Comparison of ENCODE assay signal across 1 cellular context in genomic region chr15:67013696-67014095, GRCh38.
TF ChIP-seq lines count a peak whose summit lies in the region.

No MANE protein-coding gene starts in this region.

TF ChIP-seq in HCT116, 20 proteins besides CTCF, POLR2A, EP300 and RAD21 (continued from another document):
- no peak for TF ChIP-seq TCF7L2 (IDR thresholded peaks at IDR 0.05; ENCODE audit: borderline replicate concordance, extremely low read depth, insufficient read depth, insufficient read length)
